Comparison of ENCODE assay signal across 23 cellular contexts in genomic region chr2:53569957-53570727, GRCh38.
DNase-seq lines count a peak whose midpoint lies in the region; ATAC-seq, FAIRE-seq and TF ChIP-seq lines count a peak whose summit lies in the region.
"Had no signal": no experiment of that assay in that cellular context is flagged by ENCODE, and none has a peak within 500 bp of the region (broad histone marks: within the 10 kb centered on the region; RNA-seq: fewer than 3 reads in every experiment).

No MANE protein-coding gene starts in this region.

- H3K9me3 Mint-ChIP-seq in osteocyte (ENCODE audit: unreplicated experiment): no peaks in the 10 kb centered on the region
- H3K9me3 Mint-ChIP-seq: activated T-helper 1 cell treated with anti-CD3 and anti-CD28 coated beads, Interleukin-12 subunit alpha, Interleukin-12 subunit beta, Interleukin-2, Interleukin-4 antibody, amounts not matched to agents 30 ng/mL and 10 ng/mL and 1 ng/mL, durations not matched to agents 14 hours and 24 hours and 36 hours; CD4-positive, alpha-beta memory T cell; nephron progenitor cell; stimulated activated naive B cell treated with anti-CD40 and anti-IgM and Interleukin-4, amounts not matched to agents 10 μg/mL and 1 μg/mL and 100 μg/mL, for 72 hours had no signal

- no peak overlapping the region for H3K4me3 ChIP-seq in PC-3 (ENCODE audit: low read length)

- H3F3A ChIP-seq in PC-3 (ENCODE audit: low read length, unreplicated experiment): no peaks in the 10 kb centered on the region

- H3K27ac Mint-ChIP-seq in osteocyte (ENCODE audit: unreplicated experiment): no peak overlapping the region
- H3K27ac Mint-ChIP-seq: activated CD8-positive, alpha-beta memory T cell treated with anti-CD3 and anti-CD28 coated beads, Interleukin-2, amount 10 ng/mL, durations not matched to agents 7 days and 5 days; activated naive CD8-positive, alpha-beta T cell; activated T-helper 1 cell treated with anti-CD3 and anti-CD28 coated beads, Interleukin-12 subunit alpha, Interleukin-12 subunit beta, Interleukin-2, Interleukin-4 antibody, amounts not matched to agents 30 ng/mL and 10 ng/mL and 1 ng/mL, durations not matched to agents 14 hours and 24 hours and 36 hours; CD4-positive, alpha-beta memory T cell; nephron progenitor cell; stimulated activated naive B cell treated with anti-CD40 and anti-IgM and Interleukin-4, amounts not matched to agents 10 μg/mL and 1 μg/mL and 100 μg/mL, for 72 hours had no signal

- no peaks in the 10 kb centered on the region for H3K4me1 ChIP-seq in PC-3 (ENCODE audit: insufficient read depth, low read length)

- H3K9me2 ChIP-seq in PC-3 (replicated peaks; ENCODE audit: low read length): no peaks in the 10 kb centered on the region

- DNase-seq in DMS 273 (lab: John Stamatoyannopoulos, UW; ENCODE audit: unreplicated experiment) (peak; percentile 88), HTR-8/SVneo (ENCODE audit: insufficient read length, low spot score) (no peak), PC-3 (peak; percentile 14), globus pallidus (ENCODE audit: low spot score) (peak; percentile 20), osteocyte (ENCODE audit: extremely low spot score, unreplicated experiment) (no peak), SW480 (ENCODE audit: low spot score) (no peak)
- DNase-seq in effector CD8-positive, alpha-beta T cell (lab: John Stamatoyannopoulos, UW): no peak
- DNase-seq in stimulated activated CD4-positive, alpha-beta T cell treated with anti-CD3 and anti-CD28 coated beads, Interleukin-15, amount 100 ng/mL, for 24 hours: no peak
- DNase-seq: activated CD4-positive, alpha-beta T cell treated with anti-CD3 and anti-CD28 coated beads for 4 hours; activated CD8-positive, alpha-beta memory T cell treated with anti-CD3 and anti-CD28 coated beads, Interleukin-2, amount 10 ng/mL, durations not matched to agents 7 days and 5 days; CD4-positive, alpha-beta memory T cell; DND-41; left colon; NCI-H1436 treated with DMSO at 0.1 percent for 48 hours; NCI-H2227 treated with DMSO at 0.1 percent for 48 hours; nephron progenitor cell; posterior cingulate gyrus; stimulated activated CD4-positive, alpha-beta T cell treated with anti-CD3 and anti-CD28 coated beads, Interleukin-2, amount 100 ng/mL, for 24 hours; stimulated activated naive B cell treated with anti-CD40 and anti-IgM and Interleukin-4, amounts not matched to agents 10 μg/mL and 1 μg/mL and 100 μg/mL, for 72 hours; SW 1271 had no signal

- TF ChIP-seq CTCF in PC-3 (conservative IDR thresholded peaks at IDR 0.05; ENCODE audit: low read depth, low read length) (peak; percentile 27; the same call in 1 of the 2 replicates), osteocyte (IDR thresholded peaks at IDR 0.05) (no peak)

- POLR2A ChIA-PET in PC-3 (lab: Charles Lee; ENCODE audit: unreplicated experiment): no interaction called here

- no peak overlapping the region for H3K4me3 Mint-ChIP-seq in osteocyte (ENCODE audit: unreplicated experiment)
- H3K4me3 Mint-ChIP-seq: activated CD8-positive, alpha-beta memory T cell treated with anti-CD3 and anti-CD28 coated beads, Interleukin-2, amount 10 ng/mL, durations not matched to agents 7 days and 5 days; activated naive CD8-positive, alpha-beta T cell; activated T-helper 1 cell treated with anti-CD3 and anti-CD28 coated beads, Interleukin-12 subunit alpha, Interleukin-12 subunit beta, Interleukin-2, Interleukin-4 antibody, amounts not matched to agents 30 ng/mL and 10 ng/mL and 1 ng/mL, durations not matched to agents 14 hours and 24 hours and 36 hours; CD4-positive, alpha-beta memory T cell; nephron progenitor cell; stimulated activated naive B cell treated with anti-CD40 and anti-IgM and Interleukin-4, amounts not matched to agents 10 μg/mL and 1 μg/mL and 100 μg/mL, for 72 hours had no signal

- BruUV-seq in PC-3 (replicated peaks; lab: Mats Ljungman, UMichigan): no TSS peak

- FAIRE-seq in HTR-8/SVneo (lab: Jason Lieb, UNC): peak; percentile 80
- FAIRE-seq: TTC549 had no signal

- H3K79me2 ChIP-seq in PC-3 (ENCODE audit: low read length): no peaks in the 10 kb centered on the region

- intact Hi-C loops in PC-3 (cut with micrococcal nuclease): no loop called here

- H3K4me1 Mint-ChIP-seq in osteocyte (ENCODE audit: unreplicated experiment): peaks cover 1% of the 10 kb centered on the region
- H3K4me1 Mint-ChIP-seq: activated CD8-positive, alpha-beta memory T cell treated with anti-CD3 and anti-CD28 coated beads, Interleukin-2, amount 10 ng/mL, durations not matched to agents 7 days and 5 days; stimulated activated naive B cell treated with anti-CD40 and anti-IgM and Interleukin-4, amounts not matched to agents 10 μg/mL and 1 μg/mL and 100 μg/mL, for 72 hours had no signal

- no peaks in the 10 kb centered on the region for H4K20me1 ChIP-seq in PC-3 (ENCODE audit: low read length)

- H3K27me3 Mint-ChIP-seq in osteocyte (ENCODE audit: unreplicated experiment): peaks cover 32% of the 10 kb centered on the region
- H3K27me3 Mint-ChIP-seq: activated CD8-positive, alpha-beta memory T cell treated with anti-CD3 and anti-CD28 coated beads, Interleukin-2, amount 10 ng/mL, durations not matched to agents 7 days and 5 days; activated naive CD8-positive, alpha-beta T cell had no signal

- no peak overlapping the region for H2AFZ ChIP-seq in PC-3 (ENCODE audit: low read length)

- no peak for ATAC-seq in PC-3
- ATAC-seq: activated CD8-positive, alpha-beta memory T cell treated with anti-CD3 and anti-CD28 coated beads, Interleukin-2, amount 10 ng/mL, durations not matched to agents 7 days and 5 days; left colon; stimulated activated naive B cell treated with anti-CD40 and anti-IgM and Interleukin-4, amounts not matched to agents 10 μg/mL and 1 μg/mL and 100 μg/mL, for 72 hours had no signal

- no peaks in the 10 kb centered on the region for H3K9me3 ChIP-seq in PC-3 (ENCODE audit: low read length)

- H3K27ac ChIP-seq in PC-3 (ENCODE audit: low read length): no peak overlapping the region

- H3K4me2 ChIP-seq in PC-3 (ENCODE audit: low read length): no peak overlapping the region

- no peaks in the 10 kb centered on the region for H3K36me3 Mint-ChIP-seq in osteocyte (ENCODE audit: unreplicated experiment)
- H3K36me3 Mint-ChIP-seq: activated CD8-positive, alpha-beta memory T cell treated with anti-CD3 and anti-CD28 coated beads, Interleukin-2, amount 10 ng/mL, durations not matched to agents 7 days and 5 days; activated naive CD8-positive, alpha-beta T cell; CD4-positive, alpha-beta memory T cell; stimulated activated naive B cell treated with anti-CD40 and anti-IgM and Interleukin-4, amounts not matched to agents 10 μg/mL and 1 μg/mL and 100 μg/mL, for 72 hours had no signal

- H3K27me3 ChIP-seq in PC-3 (ENCODE audit: low read length): no peaks in the 10 kb centered on the region

- CTCF ChIA-PET in PC-3 (lab: Charles Lee): no interaction called here

- H3K36me3 ChIP-seq in PC-3 (ENCODE audit: low read depth, low read length): no peaks in the 10 kb centered on the region

- H3K9ac ChIP-seq in PC-3 (ENCODE audit: low read length): no peak overlapping the region

Comparison
In these comparisons a context has a peak if more than half of its experiments do, and no peak if none do; other contexts are left out.
1. DNase-seq: peak in DMS 273 (single experiment), PC-3 (single experiment) and globus pallidus (single experiment); none in HTR-8/SVneo (single experiment), effector CD8-positive, alpha-beta T cell (single experiment), stimulated activated CD4-positive, alpha-beta T cell treated with anti-CD3 and anti-CD28 coated beads, Interleukin-15, amount 100 ng/mL, for 24 hours (single experiment), osteocyte (single experiment) and SW480 (single experiment).